ENCODE assay signal across 18 cellular contexts in genomic region chr12:28267920-28268680, GRCh38.
DNase-seq lines count a peak whose midpoint lies in the region; ATAC-seq, FAIRE-seq and TF ChIP-seq lines count a peak whose summit lies in the region.
"Had no signal": no experiment of that assay in that cellular context is flagged by ENCODE, and none has a peak within 500 bp of the region (broad histone marks: within the 10 kb centered on the region; RNA-seq: fewer than 3 reads in every experiment).

No MANE protein-coding gene starts in this region.

- peaks cover 18% of the 10 kb centered on the region for H3K36me3 Mint-ChIP-seq in activated naive CD8-positive, alpha-beta T cell treated with anti-CD3 and anti-CD28 coated beads, Interleukin-2, amount 10 ng/mL, durations not matched to agents 7 days and 5 days
- H3K36me3 Mint-ChIP-seq in activated naive CD8-positive, alpha-beta T cell treated with anti-CD3 and anti-CD28 coated beads for 36 hours: peaks cover 46% of the 10 kb centered on the region
- no peaks in the 10 kb centered on the region for H3K36me3 Mint-ChIP-seq in Calu3 (ENCODE audit: insufficient read depth, unreplicated experiment)

- no peaks in the 10 kb centered on the region for H3K79me2 ChIP-seq in GM23248 (ENCODE audit: insufficient read depth)
- no peaks in the 10 kb centered on the region for H3K79me2 ChIP-seq in K562 (ENCODE audit: control insufficient read depth, insufficient read depth, low read length)

- WGBS in GM23248 (ENCODE audit: low coverage in 1 of 2, low lambda C conversion rate in 2 of 2, missing lambda C conversion rate in 2 of 2), 2 experiments: 83 to 84% methylated on average over 6 of the region's 6 CpGs
- WGBS in K562 (ENCODE audit: insufficient coverage, low coverage, missing lambda C conversion rate): 74% methylated on average over 6 of the region's 6 CpGs
- 93 to 94% methylated on average over 2 to 6 of the region's 6 CpGs for WGBS in gastroesophageal sphincter (ENCODE audit: low coverage in 1 of 2), 2 donors

- in situ Hi-C loops in GM23248 (cut with MboI): no loop called here
- in situ Hi-C loops in K562 (cut with MboI): no loop called here

- H3K4me2 ChIP-seq in GM23248 (ENCODE audit: unreplicated experiment) (no peak overlapping the region), K562 (ENCODE audit: insufficient read depth, low read length) (no peak overlapping the region)

- BruUV-seq in K562 (replicated peaks; lab: Mats Ljungman, UMichigan): no TSS peak
- no TSS peak for BruUV-seq in Calu3 (replicated peaks; lab: Mats Ljungman, UMichigan)

- H3K4me1 ChIP-seq in GM23248 (ENCODE audit: insufficient read depth): peaks cover 3% of the 10 kb centered on the region; the same call in 1 of the 2 replicates
- no peaks in the 10 kb centered on the region for H3K4me1 ChIP-seq in K562 (replicated peaks in 1 of 2; ENCODE audit: control insufficient read depth in 2 of 2, insufficient read depth in 2 of 2, low read length in 2 of 2)
- H3K4me1 ChIP-seq in gastroesophageal sphincter: no peaks in the 10 kb centered on the region
- H3K4me1 ChIP-seq: BE2C had no signal

- peak; percentile 26 for ATAC-seq in activated naive CD8-positive, alpha-beta T cell treated with anti-CD3 and anti-CD28 coated beads, Interleukin-2, amount 10 ng/mL, durations not matched to agents 7 days and 5 days (ENCODE audit: low read depth)
- ATAC-seq in K562 (no peak), gastroesophageal sphincter (no peak)

- TF ChIP-seq RAD21 in K562 (CRISPR knock-in tag; conservative IDR thresholded peaks at IDR 0.05 in 1 of 2, IDR thresholded peaks at IDR 0.05 in 1 of 2): no peak

- H3K9ac ChIP-seq in GM23248: no peak overlapping the region
- no peak overlapping the region for H3K9ac ChIP-seq in K562 (ENCODE audit: insufficient read depth in 1 of 2, low read depth in 2 of 2, low read length in 2 of 2)

- peaks cover 10% of the 10 kb centered on the region; the same call in 1 of the 2 replicates for H3K36me3 ChIP-seq in GM23248 (ENCODE audit: low read depth)
- H3K36me3 ChIP-seq in K562 (ENCODE audit: control insufficient read depth, insufficient read depth, low read length): no peaks in the 10 kb centered on the region
- H3K36me3 ChIP-seq in gastroesophageal sphincter: peaks cover 0 to 7% of the 10 kb centered on the region in 2 donors
- H3K36me3 ChIP-seq: BE2C had no signal

- TF ChIP-seq CTCF in K562 (IDR thresholded peaks at IDR 0.05 in 2 of 3, conservative IDR thresholded peaks at IDR 0.05 in 1 of 3; ENCODE audit: insufficient read depth in 2 of 3, low read depth in 1 of 3, low read length in 3 of 3) (no peak), Calu3 (IDR thresholded peaks at IDR 0.05; ENCODE audit: unreplicated experiment) (no peak), gastroesophageal sphincter (IDR thresholded peaks at IDR 0.05) (no peak)

- no peak overlapping the region for H3K4me3 ChIP-seq in GM23248
- no peak overlapping the region for H3K4me3 ChIP-seq in K562
- no peak overlapping the region for H3K4me3 ChIP-seq in gastroesophageal sphincter

- no peaks in the 10 kb centered on the region for H3K27me3 Mint-ChIP-seq in activated naive CD8-positive, alpha-beta T cell treated with anti-CD3 and anti-CD28 coated beads, Interleukin-2, amount 10 ng/mL, durations not matched to agents 7 days and 5 days
- H3K27me3 Mint-ChIP-seq in activated naive CD8-positive, alpha-beta T cell treated with anti-CD3 and anti-CD28 coated beads for 36 hours: no peaks in the 10 kb centered on the region
- H3K27me3 Mint-ChIP-seq in Calu3 (ENCODE audit: unreplicated experiment): no peaks in the 10 kb centered on the region
- H3K27me3 Mint-ChIP-seq: CD4-positive, CD25-positive, alpha-beta regulatory T cell; CD8-positive, alpha-beta memory T cell had no signal

- H3F3A ChIP-seq in GM23248 (ENCODE audit: insufficient read depth): no peaks in the 10 kb centered on the region

- peaks cover 15% of the 10 kb centered on the region for H3K9me3 Mint-ChIP-seq in activated naive CD8-positive, alpha-beta T cell treated with anti-CD3 and anti-CD28 coated beads, Interleukin-2, amount 10 ng/mL, durations not matched to agents 7 days and 5 days
- peaks cover 24% of the 10 kb centered on the region for H3K9me3 Mint-ChIP-seq in activated naive CD8-positive, alpha-beta T cell treated with anti-CD3 and anti-CD28 coated beads for 36 hours
- peaks cover 9% of the 10 kb centered on the region for H3K9me3 Mint-ChIP-seq in Calu3 (ENCODE audit: low read depth, unreplicated experiment)

- H4K20me1 ChIP-seq in GM23248 (ENCODE audit: insufficient read depth) (no peaks in the 10 kb centered on the region), K562 (replicated peaks; ENCODE audit: control insufficient read depth, insufficient read depth, low read length) (no peaks in the 10 kb centered on the region)

- H3K9me3 ChIP-seq in GM23248 (ENCODE audit: low read depth) (peaks cover 3% of the 10 kb centered on the region), K562 (replicated peaks; ENCODE audit: control insufficient read depth, insufficient read depth, low read depth, low read length) (no peaks in the 10 kb centered on the region), gastroesophageal sphincter (peaks cover 0 to 17% (median 4%) of the 10 kb centered on the region in 3 donors)
- H3K9me3 ChIP-seq: BE2C had no signal

- H2AFZ ChIP-seq in GM23248: peak overlapping the region; percentile 18; the same call in 1 of the 2 replicates
- H2AFZ ChIP-seq in K562 (ENCODE audit: low read depth, low read length): no peak overlapping the region

- no peak for TF ChIP-seq POLR2A in K562 (conservative IDR thresholded peaks at IDR 0.05)
- no peak for TF ChIP-seq POLR2A in gastroesophageal sphincter (IDR thresholded peaks at IDR 0.05)

- FAIRE-seq in TTC549 (lab: Jason Lieb, UNC) (peak; percentile 95), K562 (lab: Jason Lieb, UNC) (no peak)
- FAIRE-seq: D721Med, H1 had no signal

- H3K4me1 Mint-ChIP-seq in activated naive CD8-positive, alpha-beta T cell treated with anti-CD3 and anti-CD28 coated beads, Interleukin-2, amount 10 ng/mL, durations not matched to agents 7 days and 5 days: no peaks in the 10 kb centered on the region
- H3K4me1 Mint-ChIP-seq in activated naive CD8-positive, alpha-beta T cell treated with anti-CD3 and anti-CD28 coated beads for 36 hours: peaks cover 4% of the 10 kb centered on the region
- H3K4me1 Mint-ChIP-seq in Calu3 (ENCODE audit: low read depth, unreplicated experiment): no peaks in the 10 kb centered on the region
- H3K4me1 Mint-ChIP-seq: H9 had no signal

- no peaks in the 10 kb centered on the region for H3K9me1 ChIP-seq in K562 (ENCODE audit: control insufficient read depth, insufficient read depth, low read length)

- no peak overlapping the region for H3K4me3 Mint-ChIP-seq in activated naive CD8-positive, alpha-beta T cell treated with anti-CD3 and anti-CD28 coated beads, Interleukin-2, amount 10 ng/mL, durations not matched to agents 7 days and 5 days
- H3K4me3 Mint-ChIP-seq in activated naive CD8-positive, alpha-beta T cell treated with anti-CD3 and anti-CD28 coated beads for 36 hours: no peak overlapping the region
- no peak overlapping the region for H3K4me3 Mint-ChIP-seq in Calu3 (ENCODE audit: low read depth, unreplicated experiment)
- H3K4me3 Mint-ChIP-seq: CD4-positive, CD25-positive, alpha-beta regulatory T cell; CD8-positive, alpha-beta memory T cell; H9 had no signal

- intact Hi-C loops in K562 (cut with micrococcal nuclease): no loop called here
- intact Hi-C loops in Calu3 (cut with micrococcal nuclease; ENCODE audit: unreplicated experiment): no loop called here

- TF ChIP-seq EP300 in K562 (IDR thresholded peaks at IDR 0.05; ENCODE audit: low read length): no peak
- no peak for TF ChIP-seq EP300 in gastroesophageal sphincter (IDR thresholded peaks at IDR 0.05)

- H3K27ac ChIP-seq in GM23248 (no peak overlapping the region), K562 (ENCODE audit: extremely low read depth, low read depth, low read length) (no peak overlapping the region), gastroesophageal sphincter (no peak overlapping the region)

- no peaks in the 10 kb centered on the region for H3K9me2 ChIP-seq in GM23248 (ENCODE audit: insufficient read depth)

- CTCF ChIA-PET in K562 (lab: Yijun Ruan, JAX; ENCODE audit: low intra/inter-chr PET ratio) (no interaction called here), Calu3 (lab: Charles Lee) (no interaction called here)

- POLR2A ChIA-PET in activated naive CD8-positive, alpha-beta T cell treated with anti-CD3 and anti-CD28 coated beads, Interleukin-2, amount 10 ng/mL, durations not matched to agents 7 days and 5 days (lab: Charles Lee): no interaction called here
- POLR2A ChIA-PET in K562 (lab: Yijun Ruan, JAX): interaction anchor here (0.6 kb wide), 1 partner anchor 60 kb away, joined by 3 read pairs; no protein-coding TSS in a partner anchor

- H3K27me3 ChIP-seq in GM23248 (replicated peaks; ENCODE audit: insufficient read depth) (no peaks in the 10 kb centered on the region), K562 (ENCODE audit: control insufficient read depth in 2 of 2, insufficient read depth in 2 of 2, low read length in 2 of 2) (no peaks in the 10 kb centered on the region), gastroesophageal sphincter (no peaks in the 10 kb centered on the region)
- H3K27me3 ChIP-seq: BE2C had no signal

- no peak for DNase-seq in activated naive CD8-positive, alpha-beta T cell treated with anti-CD3 and anti-CD28 coated beads, Interleukin-2, amount 10 ng/mL, durations not matched to agents 7 days and 5 days
- no peak for DNase-seq in activated naive CD8-positive, alpha-beta T cell treated with anti-CD3 and anti-CD28 coated beads for 36 hours
- DNase-seq in GM23248 (no peak), K562 (ENCODE audit: extremely low read depth in 1 of 4, low spot score in 3 of 4) (no peak), Calu3 (no peak)
- no peak for DNase-seq in stimulated activated CD4-positive, alpha-beta T cell treated with anti-CD3 and anti-CD28 coated beads, Interleukin-2, amount 100 ng/mL, for 48 hours
- DNase-seq: ACHN; BE2C; C1 segment of cervical spinal cord; CD4-positive, CD25-positive, alpha-beta regulatory T cell; CD8-positive, alpha-beta memory T cell; COR-L47; GF-D8; H9 had no signal

- H3K27ac Mint-ChIP-seq in activated naive CD8-positive, alpha-beta T cell treated with anti-CD3 and anti-CD28 coated beads, Interleukin-2, amount 10 ng/mL, durations not matched to agents 7 days and 5 days: no peak overlapping the region
- H3K27ac Mint-ChIP-seq in activated naive CD8-positive, alpha-beta T cell treated with anti-CD3 and anti-CD28 coated beads for 36 hours: no peak overlapping the region
- H3K27ac Mint-ChIP-seq in Calu3 (ENCODE audit: unreplicated experiment): no peak overlapping the region
- H3K27ac Mint-ChIP-seq: CD4-positive, CD25-positive, alpha-beta regulatory T cell had no signal

TF ChIP-seq in K562, 482 proteins besides CTCF, POLR2A, EP300 and RAD21:
- TF ChIP-seq SP1 (CRISPR knock-in tag; IDR thresholded peaks at IDR 0.05): no peak
- TF ChIP-seq DACH1 (IDR thresholded peaks at IDR 0.05; ENCODE audit: partially characterized antibody): peak; percentile 52
